Comparison of ENCODE assay signal across 27 cellular contexts in genomic region chr18:1048048-1048447, GRCh38.
DNase-seq lines count a peak whose midpoint lies in the region; FAIRE-seq and TF ChIP-seq lines count a peak whose summit lies in the region.
"Had no signal": no experiment of that assay in that cellular context is flagged by ENCODE, and none has a peak within 500 bp of the region (broad histone marks: within the 10 kb centered on the region; RNA-seq: fewer than 3 reads in every experiment).

No MANE protein-coding gene starts in this region.

- no peak for TF ChIP-seq POLR2A in breast epithelium (IDR thresholded peaks at IDR 0.05)

- BruUV-seq in MCF 10A (replicated peaks; lab: Mats Ljungman, UMichigan) = no TSS peak

- H3K4me1 Mint-ChIP-seq in MCF 10A (ENCODE audit: insufficient read depth, unreplicated experiment) (no peaks in the 10 kb centered on the region), astrocyte (ENCODE audit: low read depth, unreplicated experiment) (peaks cover 18% of the 10 kb centered on the region)
- H3K4me1 Mint-ChIP-seq: activated CD4-positive, alpha-beta T cell treated with anti-CD3 and anti-CD28 coated beads for 36 hours; naive thymus-derived CD8-positive, alpha-beta T cell had no signal

- H3K4me3 Mint-ChIP-seq in MCF 10A (ENCODE audit: unreplicated experiment) (no peak overlapping the region), astrocyte (ENCODE audit: unreplicated experiment) (no peak overlapping the region)
- H3K4me3 Mint-ChIP-seq: activated CD4-positive, alpha-beta T cell treated with anti-CD3 and anti-CD28 coated beads for 36 hours; naive thymus-derived CD8-positive, alpha-beta T cell; stimulated activated naive CD8-positive, alpha-beta T cell treated with anti-CD3 and anti-CD28 coated beads, Interleukin-15, Interleukin-2, amounts not matched to agents 100 ng/mL and 50 ng/mL, for 24 hours had no signal

- no peak overlapping the region for H2AFZ ChIP-seq in astrocyte (ENCODE audit: low read depth, low read length)

- peak overlapping the region; percentile 12 for H3K4me2 ChIP-seq in astrocyte (ENCODE audit: low read length)
- H3K4me2 ChIP-seq: BLaER1 had no signal

- no peak for TF ChIP-seq CTCF in MCF 10A (IDR thresholded peaks at IDR 0.05; ENCODE audit: unreplicated experiment)
- TF ChIP-seq CTCF in breast epithelium (IDR thresholded peaks at IDR 0.05) = no peak
- no peak for TF ChIP-seq CTCF in astrocyte (IDR thresholded peaks at IDR 0.05; ENCODE audit: insufficient read depth, low read depth, low read length)
- TF ChIP-seq CTCF in fibroblast of villous mesenchyme (IDR thresholded peaks at IDR 0.05; ENCODE audit: insufficient read depth, low read depth, low read length) = no peak

- in situ Hi-C loops in ACHN (cut with HindIII; ENCODE audit: low pct_ligation_motif_present, low pct_unique_long_range_greater_than_20kb, low sequenced_read_pairs) = no loop called here
- in situ Hi-C loops in KBM-7 (cut with MboI; ENCODE audit: low pct_unique_long_range_greater_than_20kb, low sequenced_read_pairs) = no loop called here

- no peaks in the 10 kb centered on the region for H3K79me2 ChIP-seq in astrocyte (ENCODE audit: insufficient read depth, low read length)

- no peaks in the 10 kb centered on the region for H3K27me3 ChIP-seq in breast epithelium
- no peaks in the 10 kb centered on the region for H3K27me3 ChIP-seq in astrocyte (ENCODE audit: insufficient read depth, low read length)
- H3K27me3 ChIP-seq: BLaER1, pancreas, transverse colon had no signal

- no peaks in the 10 kb centered on the region for H3K4me1 ChIP-seq in breast epithelium
- peaks cover 6% of the 10 kb centered on the region for H3K4me1 ChIP-seq in astrocyte (ENCODE audit: insufficient read depth, low read length)
- H3K4me1 ChIP-seq: BLaER1, pancreas, transverse colon had no signal

- intact Hi-C loops in MCF 10A (cut with micrococcal nuclease) (no loop called here), breast epithelium (cut with DNase I; ENCODE audit: low total_unique reads) (no loop called here)

- H3K4me3 ChIP-seq in breast epithelium (no peak overlapping the region), astrocyte (ENCODE audit: insufficient read depth, low read depth, low read length) (no peak overlapping the region), fibroblast of villous mesenchyme (ENCODE audit: low read depth, low read length) (no peak overlapping the region)
- H3K4me3 ChIP-seq: BLaER1, pancreas, transverse colon had no signal

- H3K9me3 Mint-ChIP-seq in MCF 10A (ENCODE audit: unreplicated experiment) (peaks cover 30% of the 10 kb centered on the region), astrocyte (ENCODE audit: unreplicated experiment) (no peaks in the 10 kb centered on the region)
- H3K9me3 Mint-ChIP-seq: stimulated activated naive CD8-positive, alpha-beta T cell treated with anti-CD3 and anti-CD28 coated beads, Interleukin-15, Interleukin-2, amounts not matched to agents 100 ng/mL and 50 ng/mL, for 24 hours had no signal

- no peak for FAIRE-seq in astrocyte (lab: Jason Lieb, UNC)
- FAIRE-seq: G401.6, kidney, pancreas had no signal

- H3K27ac ChIP-seq in breast epithelium (no peak overlapping the region), astrocyte (ENCODE audit: low read depth, low read length) (peak overlapping the region; percentile 72)
- H3K27ac ChIP-seq: 22Rv1, BLaER1, pancreas, transverse colon had no signal

- H4K20me1 ChIP-seq in astrocyte (ENCODE audit: insufficient read depth, low read length) = no peaks in the 10 kb centered on the region
- H4K20me1 ChIP-seq: BLaER1 had no signal

- POLR2A ChIA-PET in MCF 10A (lab: Yijun Ruan, JAX) = interaction anchor here (0.7 kb wide), 1 partner anchor 759 kb away, joined by 4 read pairs; no protein-coding TSS in a partner anchor

- H3K36me3 ChIP-seq in breast epithelium (no peaks in the 10 kb centered on the region), astrocyte (ENCODE audit: insufficient read depth, low read length) (no peaks in the 10 kb centered on the region)
- H3K36me3 ChIP-seq: BLaER1, pancreas, transverse colon had no signal

- no peaks in the 10 kb centered on the region for H3K36me3 Mint-ChIP-seq in MCF 10A (ENCODE audit: insufficient read depth, unreplicated experiment)
- H3K36me3 Mint-ChIP-seq in astrocyte (ENCODE audit: low read depth, unreplicated experiment) = no peaks in the 10 kb centered on the region
- H3K36me3 Mint-ChIP-seq: naive thymus-derived CD8-positive, alpha-beta T cell had no signal

- H3K9me3 ChIP-seq in breast epithelium (no peaks in the 10 kb centered on the region), astrocyte (ENCODE audit: insufficient read depth, low read depth, low read length) (no peaks in the 10 kb centered on the region)
- H3K9me3 ChIP-seq: BLaER1, pancreas, transverse colon had no signal

- CTCF ChIA-PET in MCF 10A (lab: Yijun Ruan, JAX) = no interaction called here

- H3K27ac Mint-ChIP-seq in MCF 10A (ENCODE audit: low read depth, unreplicated experiment) (no peak overlapping the region), astrocyte (ENCODE audit: unreplicated experiment) (peak overlapping the region; percentile 44)
- H3K27ac Mint-ChIP-seq: activated CD4-positive, alpha-beta T cell treated with anti-CD3 and anti-CD28 coated beads for 36 hours; naive thymus-derived CD8-positive, alpha-beta T cell; stimulated activated naive CD8-positive, alpha-beta T cell treated with anti-CD3 and anti-CD28 coated beads, Interleukin-15, Interleukin-2, amounts not matched to agents 100 ng/mL and 50 ng/mL, for 24 hours had no signal

- DNase-seq in MCF 10A (ENCODE audit: unreplicated experiment) (peak; percentile 11), breast epithelium (ENCODE audit: low spot score in 2 of 2) (no peak), astrocyte (ENCODE audit: low read depth) (peak; percentile 76), fibroblast of villous mesenchyme (ENCODE audit: low read depth) (peak; percentile 49), ACHN (no peak), SHP77 treated with DMSO at 0.1 percent for 48 hours (lab: John Stamatoyannopoulos, UW) (no peak), activated T-cell treated with anti-CD3 and anti-CD28 coated beads for 4 hours (no peak), KBM-7 (no peak)
- DNase-seq: activated CD4-positive, alpha-beta T cell treated with anti-CD3 and anti-CD28 coated beads for 36 hours; activated CD8-positive, alpha-beta memory T cell treated with anti-CD3 and anti-CD28 coated beads, Interleukin-2, amount 50 U/mL, for 48 hours; activated gamma-delta T cell treated with Interleukin-2 at 50 U/mL for 16 hours; amygdala; foreskin fibroblast; hypothalamus; KG1; kidney; naive thymus-derived CD8-positive, alpha-beta T cell; NCI-H1048; NCI-H2029; NCI-H446 treated with DMSO at 0.1 percent for 48 hours; pancreas; stimulated activated CD4-positive, alpha-beta T cell treated with anti-CD3 and anti-CD28 coated beads, Interleukin-2, amount 100 ng/mL, for 24 hours; transverse colon had no signal

- peak overlapping the region; percentile 38 for H3K9ac ChIP-seq in astrocyte (ENCODE audit: low read length)
- H3K9ac ChIP-seq: BLaER1 had no signal

- H3K27me3 Mint-ChIP-seq in MCF 10A (ENCODE audit: insufficient read depth, unreplicated experiment) (no peaks in the 10 kb centered on the region), astrocyte (ENCODE audit: low read depth, unreplicated experiment) (no peaks in the 10 kb centered on the region)
- H3K27me3 Mint-ChIP-seq: activated CD4-positive, alpha-beta T cell treated with anti-CD3 and anti-CD28 coated beads for 36 hours; stimulated activated naive CD8-positive, alpha-beta T cell treated with anti-CD3 and anti-CD28 coated beads, Interleukin-15, Interleukin-2, amounts not matched to agents 100 ng/mL and 50 ng/mL, for 24 hours had no signal

Comparison
In these comparisons a context has a peak if more than half of its experiments do, and no peak if none do; other contexts are left out.
1. DNase-seq: peak in MCF 10A (single experiment), astrocyte (single experiment) and fibroblast of villous mesenchyme (single experiment); none in breast epithelium (0 of 2), ACHN (single experiment), SHP77 treated with DMSO at 0.1 percent for 48 hours (single experiment), activated T-cell treated with anti-CD3 and anti-CD28 coated beads for 4 hours (single experiment) and KBM-7 (single experiment).